In genomic region chr12:108696111-108696995, GRCh38 we compare ENCODE assay signal across 8 cellular contexts. TPM values are rescaled to one million over a fixed set of nuclear protein-coding genes. Genes with fewer than 3 reads are reported as not detected.
DNase-seq lines count a peak whose midpoint lies in the region; ATAC-seq and TF ChIP-seq lines count a peak whose summit lies in the region.

No MANE protein-coding gene starts in this region.

- H3K4me3 Mint-ChIP-seq in WTC11 (no peak overlapping the region), glutamatergic neuron (ENCODE audit: unreplicated experiment) (peak overlapping the region; percentile 28)

- peaks cover 5% of the 10 kb centered on the region; the same call in 1 of the 2 replicates for H3K9me3 Mint-ChIP-seq in WTC11
- H3K9me3 Mint-ChIP-seq in glutamatergic neuron (ENCODE audit: unreplicated experiment), result peaks cover 3% of the 10 kb centered on the region

- H3K27me3 ChIP-seq in stomach, result no peaks in the 10 kb centered on the region

- H3K9me3 ChIP-seq in stomach, result no peaks in the 10 kb centered on the region

- H3K4me3 ChIP-seq in stomach, result no peak overlapping the region

- peaks cover 45% of the 10 kb centered on the region for H3K4me1 Mint-ChIP-seq in WTC11
- H3K4me1 Mint-ChIP-seq in glutamatergic neuron (ENCODE audit: low read depth, unreplicated experiment), result peaks cover 63% of the 10 kb centered on the region

- TF ChIP-seq POLR2A in stomach (IDR thresholded peaks at IDR 0.05), result no peak

- 32 to 57% (median 49%) methylated on average over 9 of the region's 9 CpGs for WGBS in stomach, 5 donors

- H3K36me3 Mint-ChIP-seq in WTC11 (peaks cover 39% of the 10 kb centered on the region), glutamatergic neuron (ENCODE audit: unreplicated experiment) (peaks cover 9% of the 10 kb centered on the region)

- H3K27me3 Mint-ChIP-seq in WTC11 (ENCODE audit: low read depth) (no peaks in the 10 kb centered on the region), glutamatergic neuron (ENCODE audit: unreplicated experiment) (peaks cover 5% of the 10 kb centered on the region)

- DNase-seq in activated CD4-positive, CD25-positive, alpha-beta regulatory T cell (lab: John Stamatoyannopoulos, UW), result no peak
- DNase-seq in WTC11 (ENCODE audit: low spot score) (no peak), glutamatergic neuron (no peak), stomach (no peak), occipital lobe (lab: John Stamatoyannopoulos, UW) (no peak), ecto neural progenitor cell (ENCODE audit: low spot score) (no peak)

- H3K36me3 ChIP-seq in stomach, result peaks cover 0 to 36% (median 23%) of the 10 kb centered on the region in 4 donors

- intact Hi-C loops in stomach (cut with DNase I; ENCODE audit: low total_unique reads), result no loop called here

- POLR2A ChIA-PET in WTC11 (lab: Charles Lee), result no interaction called here

- H3K27ac Mint-ChIP-seq in WTC11, result peak overlapping the region; percentile 77
- H3K27ac Mint-ChIP-seq in glutamatergic neuron (ENCODE audit: unreplicated experiment), result peak overlapping the region; percentile 69

- no peak for TF ChIP-seq EP300 in stomach (IDR thresholded peaks at IDR 0.05)

- ATAC-seq in activated CD4-positive, CD25-positive, alpha-beta regulatory T cell treated with anti-CD3 and anti-CD28 coated beads, Interleukin-2, amount 50 U/mL, for 24 hours, result peak; percentile 49
- ATAC-seq in WTC11 (no peak), GM19455 (IDR thresholded peaks at IDR 0.05; ENCODE audit: unreplicated experiment) (no peak)

- TF ChIP-seq CTCF in WTC11 (IDR thresholded peaks at IDR 0.05) (no peak), glutamatergic neuron (IDR thresholded peaks at IDR 0.05; ENCODE audit: partially characterized antibody, unreplicated experiment) (no peak), stomach (IDR thresholded peaks at IDR 0.05) (no peak)

- CTCF ChIA-PET in WTC11 (lab: Charles Lee), result no interaction called here

- peak overlapping the region; percentile 64 to 93 (median 76) for H3K27ac ChIP-seq in stomach

- peaks cover 16 to 89% (median 63%) of the 10 kb centered on the region in 4 donors for H3K4me1 ChIP-seq in stomach

TF ChIP-seq in WTC11, 78 proteins besides CTCF, POLR2A, EP300 and RAD21:
- TF ChIP-seq CREB1 (CRISPR knock-in tag; IDR thresholded peaks at IDR 0.05), result no peak
- TF ChIP-seq TEAD1 (CRISPR knock-in tag; IDR thresholded peaks at IDR 0.05), result no peak
- TF ChIP-seq CBFB (CRISPR knock-in tag; IDR thresholded peaks at IDR 0.05; ENCODE audit: low read depth), result no peak
- no peak for TF ChIP-seq PRDM15 (CRISPR knock-in tag; IDR thresholded peaks at IDR 0.05)
- TF ChIP-seq ZBTB43 (CRISPR knock-in tag; IDR thresholded peaks at IDR 0.05), result no peak
- no peak for TF ChIP-seq CREM (CRISPR knock-in tag; IDR thresholded peaks at IDR 0.05)
- TF ChIP-seq IRF1 (CRISPR knock-in tag; IDR thresholded peaks at IDR 0.05), result no peak
- no peak for TF ChIP-seq ZNF425 (CRISPR knock-in tag; conservative IDR thresholded peaks at IDR 0.05)

RNA-seq across cellular contexts. Expression of gene CORO1C, which starts 35.0 kb away (rescaled TPM):
- 108 to 114 TPM (median 113 TPM) in 3 replicates for total RNA-seq in WTC11 (2021)
- 285 TPM for total RNA-seq in glutamatergic neuron (ENCODE audit: unreplicated experiment)
- total RNA-seq in stomach, result 100 to 1,000 TPM; 143 to 392 (median 188) TPM
- polyA plus RNA-seq in stomach, result 10 to 100 TPM; 27.4 to 45.4 (median 44.1) TPM
- total RNA-seq in occipital lobe, result 166 TPM

Comparison
In these comparisons a context has a peak if more than half of its experiments do, and no peak if none do; other contexts are left out.
1. ATAC-seq: peak in activated CD4-positive, CD25-positive, alpha-beta regulatory T cell treated with anti-CD3 and anti-CD28 coated beads, Interleukin-2, amount 50 U/mL, for 24 hours (2 of 2); none in WTC11 (single experiment) and GM19455 (single experiment).